Comparison of ENCODE assay signal across 1 cellular context in genomic region chr7:152674860-152675760, GRCh38.
TF ChIP-seq lines count a peak whose summit lies in the region.

No MANE protein-coding gene starts in this region.

TF ChIP-seq in K562, 482 proteins besides CTCF, POLR2A, EP300 and RAD21 (continued from another document and continues in another):
- TF ChIP-seq ATF6 (CRISPR knock-in tag; IDR thresholded peaks at IDR 0.05) (no peak), ZBTB8A (IDR thresholded peaks at IDR 0.05; ENCODE audit: partially characterized antibody) (no peak), ZNF224 (CRISPR knock-in tag; IDR thresholded peaks at IDR 0.05) (no peak), HDAC3 (IDR thresholded peaks at IDR 0.05; ENCODE audit: borderline replicate concordance, partially characterized antibody) (no peak), ZNF511 (CRISPR knock-in tag; IDR thresholded peaks at IDR 0.05) (no peak), NFE2 (IDR thresholded peaks at IDR 0.05; ENCODE audit: low read depth) (no peak), ASH1L (IDR thresholded peaks at IDR 0.05; ENCODE audit: borderline replicate concordance, low read depth, partially characterized antibody) (no peak), TSHZ1 (CRISPR knock-in tag; IDR thresholded peaks at IDR 0.05) (no peak), NONO (IDR thresholded peaks at IDR 0.05; ENCODE audit: low read depth in 2 of 2, low read length in 1 of 2) (no peak), RNF2 (IDR thresholded peaks at IDR 0.05) (no peak), MAFK (IDR thresholded peaks at IDR 0.05; ENCODE audit: low read length) (no peak), CBX2 (IDR thresholded peaks at IDR 0.05; ENCODE audit: insufficient read depth, low read length, poor library complexity, severe bottlenecking) (no peak), MIER1 (IDR thresholded peaks at IDR 0.05; ENCODE audit: low read depth) (0 out of 2 replicates have a peak, but pooled peaks have one; percentile 26), NR0B1 (IDR thresholded peaks at IDR 0.05; ENCODE audit: partially characterized antibody) (no peak), ZNF24 (IDR thresholded peaks at IDR 0.05) (no peak), CHCHD3 (CRISPR knock-in tag; IDR thresholded peaks at IDR 0.05) (no peak), SP2 (IDR thresholded peaks at IDR 0.05; ENCODE audit: extremely low read depth, low read depth, low read length, poor library complexity, severe bottlenecking) (no peak), SRSF3 (IDR thresholded peaks at IDR 0.05; ENCODE audit: insufficient read depth, low read length) (no peak), STAG1 (CRISPR knock-in tag; IDR thresholded peaks at IDR 0.05; ENCODE audit: borderline replicate concordance) (no peak), MAZ (CRISPR knock-in tag; conservative IDR thresholded peaks at IDR 0.05 in 1 of 2, IDR thresholded peaks at IDR 0.05 in 1 of 2) (no peak), SNIP1 (IDR thresholded peaks at IDR 0.05; ENCODE audit: low read depth) (no peak), YBX1 (IDR thresholded peaks at IDR 0.05) (no peak), ZKSCAN3 (CRISPR knock-in tag; IDR thresholded peaks at IDR 0.05) (no peak), ZNF398 (CRISPR knock-in tag; IDR thresholded peaks at IDR 0.05) (no peak), GATA2 (CRISPR knock-in tag; IDR thresholded peaks at IDR 0.05) (no peak), PML (IDR thresholded peaks at IDR 0.05; ENCODE audit: low read length) (no peak), HNRNPL (IDR thresholded peaks at IDR 0.05; ENCODE audit: low read depth, low read length) (no peak), LCOR (CRISPR knock-in tag; IDR thresholded peaks at IDR 0.05) (no peak), FOSL1 (tag; conservative IDR thresholded peaks at IDR 0.05) (no peak), FOXK2 (conservative IDR thresholded peaks at IDR 0.05 in 1 of 2, IDR thresholded peaks at IDR 0.05 in 1 of 2; ENCODE audit: low read depth in 2 of 2) (peak; percentile 60 to 63), SMAD1 (IDR thresholded peaks at IDR 0.05; ENCODE audit: low read depth, low read length, partially characterized antibody) (no peak), KLF13 (tag; IDR thresholded peaks at IDR 0.05; ENCODE audit: borderline replicate concordance, low read depth) (no peak), BHLHE40 (IDR thresholded peaks at IDR 0.05; ENCODE audit: low read length) (no peak)
- TF ChIP-seq, protein P1, sequence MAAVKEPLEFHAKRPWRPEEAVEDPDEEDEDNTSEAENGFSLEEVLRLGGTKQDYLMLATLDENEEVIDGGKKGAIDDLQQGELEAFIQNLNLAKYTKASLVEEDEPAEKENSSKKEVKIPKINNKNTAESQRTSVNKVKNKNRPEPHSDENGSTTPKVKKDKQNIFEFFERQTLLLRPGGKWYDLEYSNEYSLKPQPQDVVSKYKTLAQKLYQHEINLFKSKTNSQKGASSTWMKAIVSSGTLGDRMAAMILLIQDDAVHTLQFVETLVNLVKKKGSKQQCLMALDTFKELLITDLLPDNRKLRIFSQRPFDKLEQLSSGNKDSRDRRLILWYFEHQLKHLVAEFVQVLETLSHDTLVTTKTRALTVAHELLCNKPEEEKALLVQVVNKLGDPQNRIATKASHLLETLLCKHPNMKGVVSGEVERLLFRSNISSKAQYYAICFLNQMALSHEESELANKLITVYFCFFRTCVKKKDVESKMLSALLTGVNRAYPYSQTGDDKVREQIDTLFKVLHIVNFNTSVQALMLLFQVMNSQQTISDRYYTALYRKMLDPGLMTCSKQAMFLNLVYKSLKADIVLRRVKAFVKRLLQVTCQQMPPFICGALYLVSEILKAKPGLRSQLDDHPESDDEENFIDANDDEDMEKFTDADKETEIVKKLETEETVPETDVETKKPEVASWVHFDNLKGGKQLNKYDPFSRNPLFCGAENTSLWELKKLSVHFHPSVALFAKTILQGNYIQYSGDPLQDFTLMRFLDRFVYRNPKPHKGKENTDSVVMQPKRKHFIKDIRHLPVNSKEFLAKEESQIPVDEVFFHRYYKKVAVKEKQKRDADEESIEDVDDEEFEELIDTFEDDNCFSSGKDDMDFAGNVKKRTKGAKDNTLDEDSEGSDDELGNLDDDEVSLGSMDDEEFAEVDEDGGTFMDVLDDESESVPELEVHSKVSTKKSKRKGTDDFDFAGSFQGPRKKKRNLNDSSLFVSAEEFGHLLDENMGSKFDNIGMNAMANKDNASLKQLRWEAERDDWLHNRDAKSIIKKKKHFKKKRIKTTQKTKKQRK (IDR thresholded peaks at IDR 0.05; ENCODE audit: borderline replicate concordance, low read depth, low read length) = no peak
- TF ChIP-seq, protein P2, sequence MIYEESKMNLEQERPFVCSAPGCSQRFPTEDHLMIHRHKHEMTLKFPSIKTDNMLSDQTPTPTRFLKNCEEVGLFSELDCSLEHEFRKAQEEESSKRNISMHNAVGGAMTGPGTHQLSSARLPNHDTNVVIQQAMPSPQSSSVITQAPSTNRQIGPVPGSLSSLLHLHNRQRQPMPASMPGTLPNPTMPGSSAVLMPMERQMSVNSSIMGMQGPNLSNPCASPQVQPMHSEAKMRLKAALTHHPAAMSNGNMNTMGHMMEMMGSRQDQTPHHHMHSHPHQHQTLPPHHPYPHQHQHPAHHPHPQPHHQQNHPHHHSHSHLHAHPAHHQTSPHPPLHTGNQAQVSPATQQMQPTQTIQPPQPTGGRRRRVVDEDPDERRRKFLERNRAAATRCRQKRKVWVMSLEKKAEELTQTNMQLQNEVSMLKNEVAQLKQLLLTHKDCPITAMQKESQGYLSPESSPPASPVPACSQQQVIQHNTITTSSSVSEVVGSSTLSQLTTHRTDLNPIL (CRISPR knock-in tag; IDR thresholded peaks at IDR 0.05) = no peak
- TF ChIP-seq, protein P3, sequence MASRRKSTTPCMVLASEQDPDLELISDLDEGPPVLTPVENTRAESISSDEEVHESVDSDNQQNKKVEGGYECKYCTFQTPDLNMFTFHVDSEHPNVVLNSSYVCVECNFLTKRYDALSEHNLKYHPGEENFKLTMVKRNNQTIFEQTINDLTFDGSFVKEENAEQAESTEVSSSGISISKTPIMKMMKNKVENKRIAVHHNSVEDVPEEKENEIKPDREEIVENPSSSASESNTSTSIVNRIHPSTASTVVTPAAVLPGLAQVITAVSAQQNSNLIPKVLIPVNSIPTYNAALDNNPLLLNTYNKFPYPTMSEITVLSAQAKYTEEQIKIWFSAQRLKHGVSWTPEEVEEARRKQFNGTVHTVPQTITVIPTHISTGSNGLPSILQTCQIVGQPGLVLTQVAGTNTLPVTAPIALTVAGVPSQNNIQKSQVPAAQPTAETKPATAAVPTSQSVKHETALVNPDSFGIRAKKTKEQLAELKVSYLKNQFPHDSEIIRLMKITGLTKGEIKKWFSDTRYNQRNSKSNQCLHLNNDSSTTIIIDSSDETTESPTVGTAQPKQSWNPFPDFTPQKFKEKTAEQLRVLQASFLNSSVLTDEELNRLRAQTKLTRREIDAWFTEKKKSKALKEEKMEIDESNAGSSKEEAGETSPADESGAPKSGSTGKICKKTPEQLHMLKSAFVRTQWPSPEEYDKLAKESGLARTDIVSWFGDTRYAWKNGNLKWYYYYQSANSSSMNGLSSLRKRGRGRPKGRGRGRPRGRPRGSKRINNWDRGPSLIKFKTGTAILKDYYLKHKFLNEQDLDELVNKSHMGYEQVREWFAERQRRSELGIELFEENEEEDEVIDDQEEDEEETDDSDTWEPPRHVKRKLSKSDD (conservative IDR thresholded peaks at IDR 0.05; ENCODE audit: low read length) = no peak
- TF ChIP-seq, protein P4, sequence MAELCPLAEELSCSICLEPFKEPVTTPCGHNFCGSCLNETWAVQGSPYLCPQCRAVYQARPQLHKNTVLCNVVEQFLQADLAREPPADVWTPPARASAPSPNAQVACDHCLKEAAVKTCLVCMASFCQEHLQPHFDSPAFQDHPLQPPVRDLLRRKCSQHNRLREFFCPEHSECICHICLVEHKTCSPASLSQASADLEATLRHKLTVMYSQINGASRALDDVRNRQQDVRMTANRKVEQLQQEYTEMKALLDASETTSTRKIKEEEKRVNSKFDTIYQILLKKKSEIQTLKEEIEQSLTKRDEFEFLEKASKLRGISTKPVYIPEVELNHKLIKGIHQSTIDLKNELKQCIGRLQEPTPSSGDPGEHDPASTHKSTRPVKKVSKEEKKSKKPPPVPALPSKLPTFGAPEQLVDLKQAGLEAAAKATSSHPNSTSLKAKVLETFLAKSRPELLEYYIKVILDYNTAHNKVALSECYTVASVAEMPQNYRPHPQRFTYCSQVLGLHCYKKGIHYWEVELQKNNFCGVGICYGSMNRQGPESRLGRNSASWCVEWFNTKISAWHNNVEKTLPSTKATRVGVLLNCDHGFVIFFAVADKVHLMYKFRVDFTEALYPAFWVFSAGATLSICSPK (IDR thresholded peaks at IDR 0.05; ENCODE audit: borderline replicate concordance) = no peak
